12 cellular contexts compared by ENCODE assay signal in the genomic region with DNA sequence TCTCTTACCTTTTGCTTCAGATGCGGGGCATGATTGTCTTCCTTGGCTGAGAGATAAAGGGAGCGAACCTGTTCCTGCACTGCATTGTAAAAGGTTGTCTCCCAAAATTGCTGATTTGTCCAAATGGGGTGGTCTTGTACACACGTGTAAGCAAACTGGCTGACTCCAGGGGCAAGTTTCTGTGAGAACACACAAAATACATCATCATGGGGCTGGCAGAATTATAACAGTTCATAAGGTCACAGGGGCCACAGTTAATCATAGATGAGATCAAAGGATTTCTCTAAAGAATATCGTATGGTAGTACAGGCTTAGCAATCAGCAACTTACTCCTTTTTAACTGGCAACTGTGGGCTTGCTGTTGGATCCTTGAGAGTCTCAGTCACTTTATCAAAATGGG.
DNase-seq lines count a peak whose midpoint lies in the region; ATAC-seq and TF ChIP-seq lines count a peak whose summit lies in the region.
"Had no signal": no experiment of that assay in that cellular context is flagged by ENCODE, and none has a peak within 500 bp of the region (broad histone marks: within the 10 kb centered on the region; RNA-seq: fewer than 3 reads in every experiment).

No MANE protein-coding gene starts in this region.

- no peaks in the 10 kb centered on the region for H3K27me3 Mint-ChIP-seq in endothelial cell (ENCODE audit: unreplicated experiment)

- H3K9me3 ChIP-seq in cardiac muscle cell (ENCODE audit: low read depth) (no peaks in the 10 kb centered on the region), right atrium auricular region (no peaks in the 10 kb centered on the region), Panc1 (ENCODE audit: control insufficient read depth, insufficient read depth, low read depth, low read length) (no peaks in the 10 kb centered on the region)
- H3K9me3 ChIP-seq: SJCRH30, upper lobe of left lung had no signal

- no peaks in the 10 kb centered on the region for H3K27me3 ChIP-seq in cardiac muscle cell
- H3K27me3 ChIP-seq in right atrium auricular region: no peaks in the 10 kb centered on the region
- H3K27me3 ChIP-seq in Panc1 (ENCODE audit: control insufficient read depth, insufficient read depth, low read length): no peaks in the 10 kb centered on the region
- H3K27me3 ChIP-seq: SJCRH30, upper lobe of left lung had no signal

- intact Hi-C loops in Panc1 (cut with micrococcal nuclease; ENCODE audit: unreplicated experiment): no loop called here
- intact Hi-C loops in left ventricle myocardium superior (cut with micrococcal nuclease): no loop called here

- ATAC-seq in Panc1 (no peak), left ventricle myocardium superior (no peak)

- H3K4me3 ChIP-seq in cardiac muscle cell (no peak overlapping the region), right atrium auricular region (no peak overlapping the region), Panc1 (ENCODE audit: low read depth in 2 of 2, low read length in 2 of 2) (no peak overlapping the region)
- H3K4me3 ChIP-seq: SJCRH30, upper lobe of left lung had no signal

- peaks cover 34% of the 10 kb centered on the region for H3K4me1 Mint-ChIP-seq in endothelial cell (ENCODE audit: unreplicated experiment)

- CTCF ChIA-PET in Panc1 (lab: Charles Lee): no interaction called here

- H3K4me1 ChIP-seq in cardiac muscle cell (ENCODE audit: low read depth) (peaks cover 43% of the 10 kb centered on the region), right atrium auricular region (no peaks in the 10 kb centered on the region), Panc1 (ENCODE audit: control insufficient read depth, insufficient read depth, low read length) (peaks cover 53% of the 10 kb centered on the region)

- no peak for DNase-seq in cardiac muscle cell (ENCODE audit: low read depth in 1 of 2, low spot score in 1 of 2)
- DNase-seq in right atrium auricular region (ENCODE audit: low spot score): no peak
- DNase-seq in Panc1 (ENCODE audit: low read depth, low spot score): no peak
- peak; percentile 4 for DNase-seq in endothelial cell (ENCODE audit: low spot score)
- no peak for DNase-seq in C1 segment of cervical spinal cord (lab: John Stamatoyannopoulos, UW)
- DNase-seq in erythroblast (lab: John Stamatoyannopoulos, UW): no peak
- no peak for DNase-seq in middle frontal gyrus (ENCODE audit: extremely low spot score, low spot score)
- DNase-seq in left ventricle myocardium superior: no peak
- DNase-seq: effector CD8-positive, alpha-beta T cell; NCI-H1436; upper lobe of left lung had no signal

- H3K27ac ChIP-seq in cardiac muscle cell: peak overlapping the region; percentile 45
- H3K27ac ChIP-seq in right atrium auricular region: no peak overlapping the region
- peak overlapping the region; percentile 96 for H3K27ac ChIP-seq in Panc1 (ENCODE audit: low read length)
- H3K27ac ChIP-seq: SJCRH30 had no signal

- no peak for TF ChIP-seq POLR2A in erythroblast (IDR thresholded peaks at IDR 0.05; ENCODE audit: low read length)

- in situ Hi-C loops in Panc1 (cut with HindIII; ENCODE audit: low pct_unique_long_range_greater_than_20kb, low sequenced_read_pairs): loop anchor here (25.0 kb wide), 1 partner anchor 454 kb away; a partner anchor contains a TSS

- no peak for TF ChIP-seq CTCF in cardiac muscle cell (IDR thresholded peaks at IDR 0.05; ENCODE audit: low read depth, low read length)
- TF ChIP-seq CTCF in right atrium auricular region (IDR thresholded peaks at IDR 0.05): no peak
- TF ChIP-seq CTCF in Panc1 (IDR thresholded peaks at IDR 0.05): no peak
- TF ChIP-seq CTCF in endothelial cell (IDR thresholded peaks at IDR 0.05; ENCODE audit: unreplicated experiment): no peak

- H3K9me3 Mint-ChIP-seq in endothelial cell (ENCODE audit: unreplicated experiment): no peaks in the 10 kb centered on the region

- BruUV-seq in Panc1 (replicated peaks; lab: Mats Ljungman, UMichigan): no TSS peak

- no peaks in the 10 kb centered on the region for H3K36me3 ChIP-seq in cardiac muscle cell
- peaks cover 12% of the 10 kb centered on the region for H3K36me3 ChIP-seq in right atrium auricular region
- H3K36me3 ChIP-seq in Panc1 (ENCODE audit: control insufficient read depth, insufficient read depth, low read length): no peaks in the 10 kb centered on the region
- H3K36me3 ChIP-seq: SJCRH30 had no signal

- H3K27ac Mint-ChIP-seq in endothelial cell (ENCODE audit: unreplicated experiment): peak overlapping the region; percentile 93

- H3K4me3 Mint-ChIP-seq in endothelial cell (ENCODE audit: unreplicated experiment): no peak overlapping the region

- POLR2A ChIA-PET in Panc1 (lab: Charles Lee): interaction anchor here (0.6 kb wide), 1 partner anchor 202 kb away, joined by 6 read pairs; no protein-coding TSS in a partner anchor

- H3K36me3 Mint-ChIP-seq in endothelial cell (ENCODE audit: low read depth, unreplicated experiment): no peaks in the 10 kb centered on the region

Comparison
In these comparisons a context has a peak if more than half of its experiments do, and no peak if none do; other contexts are left out.
1. H3K27ac ChIP-seq: peak in cardiac muscle cell (single experiment) and Panc1 (single experiment); none in right atrium auricular region (0 of 2).